In the genomic region with DNA sequence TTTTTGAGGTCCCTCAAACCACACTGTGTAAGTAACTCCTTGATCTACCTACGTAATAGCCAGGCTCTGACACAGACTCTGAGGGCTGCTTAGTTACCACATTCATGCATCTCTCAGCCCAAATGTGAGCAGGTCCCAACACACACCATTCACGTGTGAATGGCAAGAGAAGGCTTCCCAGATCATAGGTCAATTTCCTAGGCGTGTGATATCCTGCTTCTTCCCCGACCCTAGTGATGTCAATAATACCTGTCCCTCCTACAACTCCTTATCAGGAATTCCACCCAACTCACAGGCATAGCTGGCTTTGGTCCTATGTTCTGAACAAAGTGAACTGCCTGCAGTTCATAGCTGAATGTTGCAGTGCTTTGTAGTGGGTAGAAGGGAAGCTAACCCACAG, we compare ENCODE assay signal across 15 cellular contexts.
DNase-seq lines count a peak whose midpoint lies in the region; ATAC-seq, FAIRE-seq and TF ChIP-seq lines count a peak whose summit lies in the region.
"Had no signal": no experiment of that assay in that cellular context is flagged by ENCODE, and none has a peak within 500 bp of the region (broad histone marks: within the 10 kb centered on the region; RNA-seq: fewer than 3 reads in every experiment).

No MANE protein-coding gene starts in this region.

- WGBS in IMR-90 (ENCODE audit: extremely low coverage in 2 of 2, insufficient read length in 1 of 2), 2 experiments, result no CpG with 5 or more reads among the region's 4 CpGs
- WGBS in smooth muscle cell (ENCODE audit: low lambda C conversion rate), result 76% methylated on average over 4 of the region's 4 CpGs

- H4K5ac ChIP-seq in IMR-90 (ENCODE audit: low read depth, low read length), result no peak overlapping the region

- H3K4ac ChIP-seq in IMR-90 (ENCODE audit: low read depth, low read length), result no peak overlapping the region

- no peaks in the 10 kb centered on the region for H3K79me1 ChIP-seq in IMR-90 (ENCODE audit: low read depth in 1 of 2, low read length in 2 of 2)

- no TSS peak for BruUV-seq in IMR-90 (replicated peaks; lab: Mats Ljungman, UMichigan)

- H3K9ac ChIP-seq in IMR-90 (ENCODE audit: low read depth, low read length) (no peak overlapping the region), keratinocyte (ENCODE audit: control insufficient read depth, extremely low read depth, insufficient read depth, low read length) (no peak overlapping the region), smooth muscle cell (ENCODE audit: low read depth) (no peak overlapping the region)
- H3K9ac ChIP-seq: GM23248 had no signal

- H3K14ac ChIP-seq in IMR-90 (replicated peaks; ENCODE audit: low read depth, low read length), result no peak overlapping the region

- POLR2A ChIA-PET in IMR-90 (lab: Charles Lee; ENCODE audit: unreplicated experiment), result no interaction called here

- H3K79me2 ChIP-seq in keratinocyte (ENCODE audit: control insufficient read depth, insufficient read depth, low read length), result no peaks in the 10 kb centered on the region
- H3K79me2 ChIP-seq in smooth muscle cell (ENCODE audit: low read depth), result no peaks in the 10 kb centered on the region

- no peak overlapping the region for H3K18ac ChIP-seq in IMR-90 (ENCODE audit: low read depth, low read length)

- H3K9me3 ChIP-seq in IMR-90 (ENCODE audit: control insufficient read depth, insufficient read depth, low read length) (no peaks in the 10 kb centered on the region), keratinocyte (ENCODE audit: control insufficient read depth, low read depth, low read length) (no peaks in the 10 kb centered on the region), smooth muscle cell (replicated peaks; ENCODE audit: low read depth) (no peaks in the 10 kb centered on the region)

- no peak overlapping the region for H2BK120ac ChIP-seq in IMR-90 (ENCODE audit: low read depth, low read length)

- no peak for FAIRE-seq in keratinocyte (lab: Jason Lieb, UNC)

- H3K23ac ChIP-seq in IMR-90 (ENCODE audit: low read depth, low read length), result no peak overlapping the region

- H2BK15ac ChIP-seq in IMR-90 (ENCODE audit: low read depth, low read length), result no peak overlapping the region

- TF ChIP-seq CTCF in IMR-90 (conservative IDR thresholded peaks at IDR 0.05; ENCODE audit: low read depth, low read length), result no peak
- TF ChIP-seq CTCF in keratinocyte (optimal IDR thresholded peaks at IDR 0.05 in 1 of 3, IDR thresholded peaks at IDR 0.05 in 1 of 3, conservative IDR thresholded peaks at IDR 0.05 in 1 of 3; ENCODE audit: extremely low read depth in 1 of 3, insufficient read depth in 2 of 3, low read length in 3 of 3), result no peak
- TF ChIP-seq CTCF in smooth muscle cell (IDR thresholded peaks at IDR 0.05; ENCODE audit: borderline replicate concordance, insufficient read depth, poor library complexity, severe bottlenecking), result no peak
- no peak for TF ChIP-seq CTCF in glutamatergic neuron (IDR thresholded peaks at IDR 0.05; ENCODE audit: partially characterized antibody, unreplicated experiment)

- H3K4me3 Mint-ChIP-seq in glutamatergic neuron (ENCODE audit: unreplicated experiment), result no peak overlapping the region
- H3K4me3 Mint-ChIP-seq: CD8-positive, alpha-beta memory T cell had no signal

- peaks cover 2% of the 10 kb centered on the region for H3K4me1 ChIP-seq in IMR-90 (ENCODE audit: control insufficient read depth, insufficient read depth, low read length)
- peaks cover 40% of the 10 kb centered on the region for H3K4me1 ChIP-seq in keratinocyte (ENCODE audit: control insufficient read depth, extremely low read depth, insufficient read depth, low read length)
- peaks cover 38% of the 10 kb centered on the region for H3K4me1 ChIP-seq in smooth muscle cell (ENCODE audit: low read depth)

- H3K27ac ChIP-seq in IMR-90 (ENCODE audit: insufficient read depth, low read length), result no peak overlapping the region
- no peak overlapping the region for H3K27ac ChIP-seq in keratinocyte (ENCODE audit: control insufficient read depth, insufficient read depth, low read length)
- peak overlapping the region; percentile 25 for H3K27ac ChIP-seq in smooth muscle cell (ENCODE audit: low read depth)
- H3K27ac ChIP-seq: GM23248 had no signal

- no peak for TF ChIP-seq POLR2A in IMR-90 (IDR thresholded peaks at IDR 0.05; ENCODE audit: low read depth, low read length)

- H3K4me3 ChIP-seq in IMR-90 (ENCODE audit: insufficient read depth, low read depth, low read length) (no peak overlapping the region), keratinocyte (ENCODE audit: control insufficient read depth in 2 of 3, extremely low read depth in 1 of 3, insufficient read depth in 2 of 3, low read depth in 1 of 3, low read length in 3 of 3) (no peak overlapping the region), smooth muscle cell (no peak overlapping the region)
- H3K4me3 ChIP-seq: GM23248 had no signal

- H2AFZ ChIP-seq in IMR-90 (replicated peaks; ENCODE audit: low read length, poor library complexity), result no peak overlapping the region
- H2AFZ ChIP-seq in keratinocyte (ENCODE audit: control insufficient read depth, low read length), result peak overlapping the region; percentile 50
- no peak overlapping the region for H2AFZ ChIP-seq in smooth muscle cell (ENCODE audit: low read depth)
- H2AFZ ChIP-seq: GM23248 had no signal

- no peak overlapping the region for H3K56ac ChIP-seq in IMR-90 (ENCODE audit: extremely low read depth, insufficient read depth, low read length)

- H2BK20ac ChIP-seq in IMR-90 (ENCODE audit: low read depth, low read length), result no peak overlapping the region

- H3K27me3 ChIP-seq in IMR-90 (ENCODE audit: control insufficient read depth, insufficient read depth, low read length), result peaks cover 3% of the 10 kb centered on the region; the same call in 1 of the 2 replicates
- H3K27me3 ChIP-seq in keratinocyte (ENCODE audit: control insufficient read depth, extremely low read depth, insufficient read depth, low read length), result no peaks in the 10 kb centered on the region
- no peaks in the 10 kb centered on the region for H3K27me3 ChIP-seq in smooth muscle cell (ENCODE audit: low read depth)

- no peaks in the 10 kb centered on the region for H3K36me3 Mint-ChIP-seq in glutamatergic neuron (ENCODE audit: unreplicated experiment)
- H3K36me3 Mint-ChIP-seq: CD8-positive, alpha-beta memory T cell had no signal

- no peak overlapping the region for H3K27ac Mint-ChIP-seq in glutamatergic neuron (ENCODE audit: unreplicated experiment)
- H3K27ac Mint-ChIP-seq: CD8-positive, alpha-beta memory T cell had no signal

- H3K36me3 ChIP-seq in IMR-90 (ENCODE audit: control insufficient read depth, insufficient read depth, low read length) (no peaks in the 10 kb centered on the region), keratinocyte (ENCODE audit: control insufficient read depth in 2 of 2, extremely low read depth in 1 of 2, insufficient read depth in 2 of 2, low read length in 2 of 2) (no peaks in the 10 kb centered on the region), smooth muscle cell (ENCODE audit: low read depth) (no peaks in the 10 kb centered on the region)

- intact Hi-C loops in IMR-90 (cut with micrococcal nuclease), result no loop called here

- H3K4me1 Mint-ChIP-seq in glutamatergic neuron (ENCODE audit: low read depth, unreplicated experiment), result peaks cover 10% of the 10 kb centered on the region

- H3F3A ChIP-seq in smooth muscle cell (ENCODE audit: low read depth), result peaks cover 25% of the 10 kb centered on the region

- no peak overlapping the region for H2AK9ac ChIP-seq in IMR-90 (replicated peaks; ENCODE audit: low read depth, low read length, poor library complexity)

- H4K8ac ChIP-seq in IMR-90 (ENCODE audit: low read depth in 2 of 2, low read length in 2 of 2), result no peak overlapping the region

- H3K9me1 ChIP-seq in IMR-90 (ENCODE audit: insufficient read depth, low read length) (0 out of 2 replicates have a peak, but pooled peaks cover 4% of the 10 kb centered on the region), keratinocyte (ENCODE audit: control insufficient read depth, extremely low read depth, insufficient read depth, low read length) (no peaks in the 10 kb centered on the region)

- no peak overlapping the region for H4K91ac ChIP-seq in IMR-90 (ENCODE audit: insufficient read depth, low read depth, low read length)

- in situ Hi-C loops in IMR-90 (cut with MboI; ENCODE audit: low sequenced_read_pairs), result no loop called here

- no peak for TF ChIP-seq RAD21 in IMR-90 (IDR thresholded peaks at IDR 0.05; ENCODE audit: low read length)

- no peaks in the 10 kb centered on the region for H3K27me3 Mint-ChIP-seq in glutamatergic neuron (ENCODE audit: unreplicated experiment)

- dilution Hi-C loops in IMR-90 (cut with HindIII; ENCODE audit: low sequenced_read_pairs, unreplicated experiment) (no loop called here), keratinocyte (cut with MboI; ENCODE audit: extremely low pct_ligation_motif_present, low sequenced_read_pairs) (no loop called here)

- H2BK5ac ChIP-seq in IMR-90 (ENCODE audit: low read depth, low read length, poor library complexity, severe bottlenecking), result no peak overlapping the region

- ATAC-seq in IMR-90 (ENCODE audit: low read depth) (no peak), HG03460 (IDR thresholded peaks at IDR 0.05; ENCODE audit: unreplicated experiment) (no peak), GM18873 (IDR thresholded peaks at IDR 0.05; ENCODE audit: low FRiP score, unreplicated experiment) (no peak)
- ATAC-seq: HCT116 had no signal

- no peak for DNase-seq in IMR-90
- DNase-seq in astrocyte of the hippocampus (ENCODE audit: low read depth, low spot score), result peak; percentile 26
- no peak for DNase-seq in keratinocyte (ENCODE audit: low read depth, low spot score)
- DNase-seq in smooth muscle cell (lab: John Stamatoyannopoulos, UW; ENCODE audit: unreplicated experiment), result no peak
- no peak for DNase-seq in glutamatergic neuron
- DNase-seq: CD8-positive, alpha-beta memory T cell; GM23248; KBM-7; NCI-H1417 treated with DMSO at 0.1 percent for 48 hours; NCI-H1930; NCI-H2171; NCI-H774 had no signal

- peak overlapping the region; percentile 43; the same call in 1 of the 2 replicates for H2AK5ac ChIP-seq in IMR-90 (ENCODE audit: low read depth, low read length)

- H4K20me1 ChIP-seq in IMR-90 (ENCODE audit: insufficient read depth, low read length), result no peaks in the 10 kb centered on the region
- no peaks in the 10 kb centered on the region for H4K20me1 ChIP-seq in keratinocyte (ENCODE audit: control insufficient read depth, extremely low read depth, insufficient read depth, low read length)
- no peaks in the 10 kb centered on the region for H4K20me1 ChIP-seq in smooth muscle cell (ENCODE audit: low read depth)

- CTCF ChIA-PET in IMR-90 (lab: Yijun Ruan, JAX), result no interaction called here

- no peaks in the 10 kb centered on the region for H3K9me3 Mint-ChIP-seq in glutamatergic neuron (ENCODE audit: unreplicated experiment)

- no peak overlapping the region for H3K4me2 ChIP-seq in IMR-90 (ENCODE audit: low read depth, low read length)
- no peak overlapping the region for H3K4me2 ChIP-seq in keratinocyte (ENCODE audit: control insufficient read depth, extremely low read depth, insufficient read depth, low read depth, low read length)
- no peak overlapping the region for H3K4me2 ChIP-seq in smooth muscle cell

TF ChIP-seq in IMR-90, 13 proteins besides CTCF, POLR2A, EP300 and RAD21 (continues in another document):
- TF ChIP-seq CHD1 (IDR thresholded peaks at IDR 0.05; ENCODE audit: low read depth, low read length) (no peak), SMC3 (IDR thresholded peaks at IDR 0.05; ENCODE audit: low read depth, low read length) (no peak), MAZ (IDR thresholded peaks at IDR 0.05; ENCODE audit: borderline replicate concordance, low read depth, low read length) (no peak), RFX5 (IDR thresholded peaks at IDR 0.05; ENCODE audit: low read depth, low read length) (no peak)
